Comparison of ENCODE assay signal across 25 cellular contexts in genomic region chr1:202223110-202223834, GRCh38. TPM values are rescaled to one million over a fixed set of nuclear protein-coding genes. Genes with fewer than 3 reads are reported as not detected.
"Had no signal": no experiment of that assay in that cellular context is flagged by ENCODE, and none has a peak within 500 bp of the region (broad histone marks: within the 10 kb centered on the region; RNA-seq: fewer than 3 reads in every experiment).

No MANE protein-coding gene starts in this region.

- H3K27me3 ChIP-seq: colonic mucosa, vagina had no signal

- H3K9me3 ChIP-seq: colonic mucosa, neutrophil, transverse colon, vagina had no signal

- H3K4me1 ChIP-seq: parathyroid adenoma had no signal

- H3K4me3 ChIP-seq: colonic mucosa, transverse colon, vagina had no signal

- H3K79me2 ChIP-seq: parathyroid adenoma had no signal

- H3K36me3 ChIP-seq: colonic mucosa, neutrophil, transverse colon, vagina had no signal

- H3K9ac ChIP-seq: parathyroid adenoma had no signal

- H2AFZ ChIP-seq: parathyroid adenoma had no signal

- H3K27ac ChIP-seq: colonic mucosa, foreskin keratinocyte, neutrophil, parathyroid adenoma, transverse colon, vagina had no signal

- ATAC-seq: activated CD8-positive, alpha-beta memory T cell treated with anti-CD3 and anti-CD28 coated beads, Interleukin-2, amount 10 ng/mL, durations not matched to agents 7 days and 5 days; left lobe of liver; natural killer cell had no signal

- DNase-seq: activated B cell treated with CpG ODN at 0.5 μM for 24 hours; activated CD4-positive, alpha-beta memory T cell treated with anti-CD3 and anti-CD28 coated beads, Interleukin-2, amount 10 ng/mL, durations not matched to agents 7 days and 5 days; activated CD4-positive, alpha-beta T cell treated with anti-CD3 and anti-CD28 coated beads for 48 hours; activated CD8-positive, alpha-beta memory T cell treated with anti-CD3 and anti-CD28 coated beads, Interleukin-2, amount 10 ng/mL, durations not matched to agents 7 days and 5 days; caudate nucleus; colonic mucosa; hypothalamus; kidney; mesenchymal stem cell; natural killer cell; stimulated activated CD4-positive, alpha-beta T cell treated with anti-CD3 and anti-CD28 coated beads, Interleukin-12 subunit alpha, Interleukin-12 subunit beta, amount 100 ng/mL, for 4 hours; stimulated activated CD4-positive, alpha-beta T cell treated with anti-CD3 and anti-CD28 coated beads, Interleukin-1b, Interleukin-23, amount 100 ng/mL, for 48 hours; stimulated activated CD8-positive, alpha-beta memory T cell treated with anti-CD3 and anti-CD28 coated beads, Interleukin-4, amount 100 ng/mL, for 48 hours; stimulated activated naive CD4-positive, alpha-beta T cell treated with Interleukin-2 at 50 U/mL for 16 hours; T-helper 1 cell; T-helper 9 cell; transverse colon had no signal

RNA-seq across cellular contexts. Expression of gene LGR6, which starts 29.7 kb away (rescaled TPM):
- total RNA-seq: activated B cell treated with CpG ODN at 0.5 μM for 24 hours, epithelial cell of proximal tubule, fibroblast of lung, subcutaneous adipose tissue had no signal
